Comparison of ENCODE assay signal across 11 cellular contexts in the genomic region with DNA sequence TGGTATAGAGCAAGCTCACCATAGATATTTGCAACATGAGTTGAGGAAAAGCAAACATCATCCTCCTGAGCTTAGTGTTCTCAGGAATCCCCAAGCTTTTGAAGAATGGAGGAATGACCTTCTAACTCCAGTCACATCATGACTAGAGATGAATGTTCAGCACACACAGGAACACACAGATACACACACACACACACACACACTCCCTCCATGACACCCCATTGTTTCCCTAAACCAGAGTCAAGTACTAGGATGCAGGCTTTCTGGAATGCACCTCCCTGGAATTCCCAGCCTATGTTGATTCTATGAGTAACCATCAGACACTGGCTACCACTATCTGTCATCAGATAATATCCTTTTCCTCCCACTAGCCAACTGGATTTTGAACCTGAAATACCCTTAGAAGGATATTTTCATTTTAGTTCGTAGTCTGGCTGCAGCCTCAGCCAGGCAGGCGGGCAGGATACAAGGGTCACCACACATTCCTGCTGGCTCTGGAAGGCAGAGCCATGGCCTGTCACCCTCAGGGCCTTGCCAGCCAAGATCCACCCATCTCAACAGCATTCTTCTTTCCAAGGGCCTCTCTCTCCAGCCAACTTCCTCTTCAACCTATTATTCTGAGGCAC.
DNase-seq lines count a peak whose midpoint lies in the region; ATAC-seq and TF ChIP-seq lines count a peak whose summit lies in the region.
"Had no signal": no experiment of that assay in that cellular context is flagged by ENCODE, and none has a peak within 500 bp of the region (broad histone marks: within the 10 kb centered on the region; RNA-seq: fewer than 3 reads in every experiment).

No MANE protein-coding gene starts in this region.

- H3K27ac ChIP-seq in RWPE2 (ENCODE audit: poor library complexity, severe bottlenecking): no peak overlapping the region

- no peaks in the 10 kb centered on the region for H3K36me3 ChIP-seq in RWPE2 (ENCODE audit: low read depth)

- H3K4me1 ChIP-seq in RWPE2 (ENCODE audit: insufficient read depth, poor library complexity, severe bottlenecking): peaks cover 3% of the 10 kb centered on the region

- H3K27me3 ChIP-seq in RWPE2 (ENCODE audit: insufficient read depth, poor library complexity, severe bottlenecking): no peaks in the 10 kb centered on the region

- ATAC-seq in RWPE2 (ENCODE audit: low read depth): peak; percentile 73
- peak; percentile 46 for ATAC-seq in omental fat pad (ENCODE audit: low FRiP score)
- ATAC-seq: HCT116 had no signal

- TF ChIP-seq CTCF in RWPE2 (IDR thresholded peaks at IDR 0.05; ENCODE audit: poor library complexity, severe bottlenecking): no peak
- no peak for TF ChIP-seq CTCF in fibroblast of mammary gland (conservative IDR thresholded peaks at IDR 0.05; ENCODE audit: control insufficient read depth, insufficient read depth, low read depth, low read length)
- TF ChIP-seq CTCF in omental fat pad (IDR thresholded peaks at IDR 0.05): no peak

- H3K9me3 ChIP-seq in RWPE2 (ENCODE audit: severe bottlenecking): no peaks in the 10 kb centered on the region

- H3K4me3 ChIP-seq in RWPE2 (ENCODE audit: severe bottlenecking): no peak overlapping the region
- no peak overlapping the region for H3K4me3 ChIP-seq in fibroblast of mammary gland (ENCODE audit: control insufficient read depth, low read depth, low read length)

- DNase-seq in EH (ENCODE audit: low read depth): peak; percentile 96
- no peak for DNase-seq in RWPE2 (ENCODE audit: low spot score)
- peak; percentile 83 for DNase-seq in fibroblast of mammary gland (ENCODE audit: low read depth)
- DNase-seq in omental fat pad (ENCODE audit: low spot score): no peak
- no peak for DNase-seq in NAMALWA (ENCODE audit: low spot score)
- no peak for DNase-seq in MV-4-11 (lab: John Stamatoyannopoulos, UW)
- no peak for DNase-seq in NCI-H187 treated with DMSO at 0.1 percent for 48 hours (lab: John Stamatoyannopoulos, UW)
- no peak for DNase-seq in iPS-NIHi11 (ENCODE audit: low spot score)
- DNase-seq: NCI-H2171 treated with DMSO at 0.1 percent for 48 hours, T1000 had no signal

Comparison
In these comparisons a context has a peak if more than half of its experiments do, and no peak if none do; other contexts are left out.
1. DNase-seq: peak in EH (single experiment) and fibroblast of mammary gland (single experiment); none in RWPE2 (single experiment), omental fat pad (single experiment), NAMALWA (single experiment), MV-4-11 (single experiment), NCI-H187 treated with DMSO at 0.1 percent for 48 hours (single experiment) and iPS-NIHi11 (single experiment).